Comparison of ENCODE assay signal across 9 cellular contexts in the genomic region with DNA sequence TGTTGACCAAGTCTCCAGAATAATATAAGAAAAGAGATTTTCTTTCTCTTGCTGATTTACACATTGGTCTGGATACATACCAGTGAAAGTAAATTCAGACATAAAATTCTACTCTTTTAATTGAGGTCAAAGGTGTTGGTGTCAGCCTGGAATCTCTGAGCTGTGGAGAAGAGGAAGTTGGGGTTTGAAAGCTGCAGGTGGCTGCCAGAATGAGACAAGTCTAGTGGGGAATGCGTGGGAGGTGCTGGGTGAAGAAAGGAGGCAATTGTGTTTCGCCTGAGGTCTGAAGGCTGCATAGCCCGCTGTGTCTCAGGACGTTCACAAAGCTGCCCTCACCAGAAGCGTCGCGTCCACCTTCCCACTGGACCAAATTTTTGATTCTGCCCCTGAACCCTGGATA. TPM values are rescaled to one million over a fixed set of nuclear protein-coding genes. Genes with fewer than 3 reads are reported as not detected.
DNase-seq lines count a peak whose midpoint lies in the region; ATAC-seq and TF ChIP-seq lines count a peak whose summit lies in the region.
"Had no signal": no experiment of that assay in that cellular context is flagged by ENCODE, and none has a peak within 500 bp of the region (broad histone marks: within the 10 kb centered on the region; RNA-seq: fewer than 3 reads in every experiment).

No MANE protein-coding gene starts in this region.

- ATAC-seq in GM18907 (IDR thresholded peaks at IDR 0.05; ENCODE audit: unreplicated experiment) (peak; percentile 89), HG02840 (IDR thresholded peaks at IDR 0.05; ENCODE audit: low FRiP score, unreplicated experiment) (peak; percentile 80)

- H3K79me1 ChIP-seq in mesenchymal stem cell (replicated peaks; ENCODE audit: low read length, poor library complexity, severe bottlenecking) = no peaks in the 10 kb centered on the region

- H3K4me3 ChIP-seq in PC-9 = no peak overlapping the region
- H3K4me3 ChIP-seq in coronary artery = no peak overlapping the region
- H3K4me3 ChIP-seq in SK-N-SH (ENCODE audit: low read depth in 2 of 2, low read length in 1 of 2) = no peak overlapping the region
- no peak overlapping the region for H3K4me3 ChIP-seq in mesenchymal stem cell (ENCODE audit: insufficient read depth in 1 of 2, low read depth in 1 of 2, low read length in 2 of 2)

- CTCF ChIA-PET in PC-9 (lab: Charles Lee) (no interaction called here), SK-N-SH (lab: Yijun Ruan, JAX) (interaction anchor here (1.1 kb wide), 1 partner anchor 18 kb away, joined by 5 read pairs; no protein-coding TSS in a partner anchor)

- H3K36me3 ChIP-seq in PC-9 (ENCODE audit: low read depth) = no peaks in the 10 kb centered on the region
- H3K36me3 ChIP-seq in SK-N-SH (replicated peaks in 1 of 2; ENCODE audit: control insufficient read depth in 1 of 2, insufficient read depth in 2 of 2, low read length in 1 of 2) = no peaks in the 10 kb centered on the region
- H3K36me3 ChIP-seq in mesenchymal stem cell (ENCODE audit: control insufficient read depth in 1 of 2, insufficient read depth in 2 of 2, low read depth in 1 of 2, low read length in 2 of 2) = no peaks in the 10 kb centered on the region

- no peak overlapping the region for H4K91ac ChIP-seq in mesenchymal stem cell (ENCODE audit: low read length)

- no TSS peak for BruUV-seq in PC-9 (replicated peaks; lab: Mats Ljungman, UMichigan)

- no peak overlapping the region for H2BK120ac ChIP-seq in mesenchymal stem cell (ENCODE audit: low read depth, low read length)

- H2BK12ac ChIP-seq in mesenchymal stem cell (ENCODE audit: low read length in 2 of 2) = no peak overlapping the region

- no peak overlapping the region for H2AFZ ChIP-seq in PC-9
- H2AFZ ChIP-seq in SK-N-SH (ENCODE audit: low read depth) = no peak overlapping the region
- H2AFZ ChIP-seq in mesenchymal stem cell (ENCODE audit: low read depth, low read length) = no peak overlapping the region

- H3K9ac ChIP-seq in SK-N-SH (no peak overlapping the region), mesenchymal stem cell (ENCODE audit: low read length) (no peak overlapping the region)

- H3K79me2 ChIP-seq in PC-9 (ENCODE audit: low read depth) (no peaks in the 10 kb centered on the region), SK-N-SH (ENCODE audit: insufficient read depth) (no peaks in the 10 kb centered on the region; the same call in 1 of the 2 replicates)

- H4K20me1 ChIP-seq in PC-9 (ENCODE audit: insufficient read depth) = no peaks in the 10 kb centered on the region
- no peaks in the 10 kb centered on the region for H4K20me1 ChIP-seq in SK-N-SH (ENCODE audit: insufficient read depth)

- H3K14ac ChIP-seq in mesenchymal stem cell (ENCODE audit: low read length in 2 of 2) = no peak overlapping the region

- H2BK5ac ChIP-seq in mesenchymal stem cell (ENCODE audit: low read depth, low read length, poor library complexity, severe bottlenecking) = no peak overlapping the region

- DNase-seq in PC-9 (no peak), renal cortical epithelial cell (ENCODE audit: low read depth) (peak; percentile 58), middle frontal gyrus (ENCODE audit: extremely low spot score, low spot score) (no peak), coronary artery (ENCODE audit: low spot score) (no peak), SK-N-SH (no peak), mesenchymal stem cell (no peak)
- DNase-seq: IMR-90 had no signal

- H3K4me1 ChIP-seq in PC-9 (replicated peaks; ENCODE audit: insufficient read depth) (peaks cover 43% of the 10 kb centered on the region), SK-N-SH (ENCODE audit: control insufficient read depth in 1 of 2, insufficient read depth in 2 of 2, low read depth in 1 of 2, low read length in 1 of 2) (peaks cover 0 to 7% of the 10 kb centered on the region in 2 experiments; a peak in 1 of 4 replicates), mesenchymal stem cell (ENCODE audit: control insufficient read depth, insufficient read depth, low read depth, low read length) (no peaks in the 10 kb centered on the region)

- POLR2A ChIA-PET in PC-9 (lab: Charles Lee; ENCODE audit: unreplicated experiment) = no interaction called here
- POLR2A ChIA-PET in SK-N-SH (lab: Yijun Ruan, JAX) = no interaction called here

- H3K4me2 ChIP-seq in PC-9 (no peak overlapping the region), SK-N-SH (no peak overlapping the region), mesenchymal stem cell (ENCODE audit: low read length, poor library complexity, severe bottlenecking) (no peak overlapping the region)

- H3K9me3 ChIP-seq in PC-9 (ENCODE audit: insufficient read depth, low read depth) = no peaks in the 10 kb centered on the region; the same call in 1 of the 2 replicates
- H3K9me3 ChIP-seq in SK-N-SH = no peaks in the 10 kb centered on the region
- no peaks in the 10 kb centered on the region for H3K9me3 ChIP-seq in mesenchymal stem cell (ENCODE audit: control insufficient read depth, low read length)

- H3K4ac ChIP-seq in mesenchymal stem cell (ENCODE audit: low read depth in 1 of 2, low read length in 2 of 2) = no peak overlapping the region

- no peak overlapping the region for H4K8ac ChIP-seq in mesenchymal stem cell (ENCODE audit: low read length)

- TF ChIP-seq RAD21 in SK-N-SH (IDR thresholded peaks at IDR 0.05; ENCODE audit: low read length) = no peak

- H3K27ac ChIP-seq in PC-9 (0 out of 2 replicates have a peak overlapping the region, but pooled peaks have one; percentile 16), coronary artery (no peak overlapping the region), SK-N-SH (ENCODE audit: low read depth in 2 of 2, low read length in 1 of 2) (no peak overlapping the region), mesenchymal stem cell (ENCODE audit: low read length, poor library complexity, severe bottlenecking) (no peak overlapping the region)

- TF ChIP-seq EP300 in SK-N-SH (IDR thresholded peaks at IDR 0.05; ENCODE audit: borderline replicate concordance in 1 of 2, low read depth in 1 of 2, low read length in 1 of 2) = no peak

- 66% methylated on average over 7 of the region's 7 CpGs for WGBS in SK-N-SH (ENCODE audit: low lambda C conversion rate)
- WGBS in mesenchymal stem cell = 81% methylated on average over 6 of the region's 7 CpGs

- no peaks in the 10 kb centered on the region for H3K9me2 ChIP-seq in PC-9 (ENCODE audit: insufficient read depth)
- no peaks in the 10 kb centered on the region for H3K9me2 ChIP-seq in SK-N-SH

- no peak overlapping the region for H2BK15ac ChIP-seq in mesenchymal stem cell (ENCODE audit: low read depth, poor library complexity, severe bottlenecking)

- H3F3A ChIP-seq in PC-9 (ENCODE audit: insufficient read depth, low read depth) (peaks cover 38% of the 10 kb centered on the region), SK-N-SH (replicated peaks; ENCODE audit: insufficient read depth) (no peaks in the 10 kb centered on the region)

- H3K27me3 ChIP-seq in PC-9 (ENCODE audit: insufficient read depth, low read depth) = no peaks in the 10 kb centered on the region
- no peaks in the 10 kb centered on the region for H3K27me3 ChIP-seq in SK-N-SH (ENCODE audit: insufficient read depth)
- peaks cover 0 to 4% of the 10 kb centered on the region in 2 experiments for H3K27me3 ChIP-seq in mesenchymal stem cell (ENCODE audit: control insufficient read depth in 1 of 2, insufficient read depth in 1 of 2, low read length in 2 of 2)

- H3K18ac ChIP-seq in mesenchymal stem cell (ENCODE audit: low read depth in 1 of 2, low read length in 2 of 2) = no peak overlapping the region

- intact Hi-C loops in PC-9 (cut with micrococcal nuclease; ENCODE audit: unreplicated experiment) = loop anchor here (5.0 kb wide), 1 partner anchor 136 kb away; no protein-coding TSS in a partner anchor

- no peak for TF ChIP-seq CTCF in PC-9 (conservative IDR thresholded peaks at IDR 0.05)
- no peak for TF ChIP-seq CTCF in coronary artery (IDR thresholded peaks at IDR 0.05)
- TF ChIP-seq CTCF in SK-N-SH (IDR thresholded peaks at IDR 0.05) = no peak

- H2AK5ac ChIP-seq in mesenchymal stem cell (ENCODE audit: low read length, severe bottlenecking) = no peak overlapping the region

- H3K23ac ChIP-seq in mesenchymal stem cell (ENCODE audit: low read length in 2 of 2) = no peak overlapping the region

TF ChIP-seq in SK-N-SH, 30 proteins besides CTCF, POLR2A, EP300 and RAD21 (continues in another document):
- TF ChIP-seq, protein P1, sequence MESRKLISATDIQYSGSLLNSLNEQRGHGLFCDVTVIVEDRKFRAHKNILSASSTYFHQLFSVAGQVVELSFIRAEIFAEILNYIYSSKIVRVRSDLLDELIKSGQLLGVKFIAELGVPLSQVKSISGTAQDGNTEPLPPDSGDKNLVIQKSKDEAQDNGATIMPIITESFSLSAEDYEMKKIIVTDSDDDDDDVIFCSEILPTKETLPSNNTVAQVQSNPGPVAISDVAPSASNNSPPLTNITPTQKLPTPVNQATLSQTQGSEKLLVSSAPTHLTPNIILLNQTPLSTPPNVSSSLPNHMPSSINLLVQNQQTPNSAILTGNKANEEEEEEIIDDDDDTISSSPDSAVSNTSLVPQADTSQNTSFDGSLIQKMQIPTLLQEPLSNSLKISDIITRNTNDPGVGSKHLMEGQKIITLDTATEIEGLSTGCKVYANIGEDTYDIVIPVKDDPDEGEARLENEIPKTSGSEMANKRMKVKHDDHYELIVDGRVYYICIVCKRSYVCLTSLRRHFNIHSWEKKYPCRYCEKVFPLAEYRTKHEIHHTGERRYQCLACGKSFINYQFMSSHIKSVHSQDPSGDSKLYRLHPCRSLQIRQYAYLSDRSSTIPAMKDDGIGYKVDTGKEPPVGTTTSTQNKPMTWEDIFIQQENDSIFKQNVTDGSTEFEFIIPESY (IDR thresholded peaks at IDR 0.05; ENCODE audit: borderline replicate concordance, low read depth) = no peak
- TF ChIP-seq GABPA (IDR thresholded peaks at IDR 0.05; ENCODE audit: low read depth) (no peak), TCF12 (IDR thresholded peaks at IDR 0.05) (no peak), NRF1 (IDR thresholded peaks at IDR 0.05; ENCODE audit: low read depth, low read length) (no peak), NFIC (IDR thresholded peaks at IDR 0.05; ENCODE audit: borderline replicate concordance) (no peak), YY1 (IDR thresholded peaks at IDR 0.05; ENCODE audit: low read depth) (no peak), FOXM1 (IDR thresholded peaks at IDR 0.05; ENCODE audit: low read depth) (no peak), USF1 (IDR thresholded peaks at IDR 0.05; ENCODE audit: borderline replicate concordance, low read depth) (no peak)

RNA-seq across cellular contexts. Expression of gene PHEX, which starts 31.2 kb away (rescaled TPM):
- 2.1 and 3.5 TPM in 2 replicates for total RNA-seq in PC-9 (2021)
- total RNA-seq in renal cortical epithelial cell = 0.35 and 1.0 TPM in 2 replicates
- polyA plus RNA-seq in SK-N-SH (2012; rRNA removed) = 0.35 and 0.41 TPM in 2 replicates
- 0.51 and 0.53 TPM in 2 replicates for polyA plus RNA-seq in SK-N-SH (2012; cell fraction: cytosol; rRNA removed)
- polyA plus RNA-seq in SK-N-SH (2012; cell fraction: nucleus; rRNA removed) = 0.33 and 0.52 TPM in 2 replicates
- 0.41 TPM for polyA plus RNA-seq in mesenchymal stem cell (2013, experiment 1 of 2)
- polyA plus RNA-seq in mesenchymal stem cell (2013, experiment 2 of 2) = 0.34 TPM
